ENCODE assay signal across 8 cellular contexts in genomic region chr2:24971300-24971549, GRCh38. TPM values are rescaled to one million over a fixed set of nuclear protein-coding genes. Genes with fewer than 3 reads are reported as not detected.
DNase-seq lines count a peak whose midpoint lies in the region; ATAC-seq and TF ChIP-seq lines count a peak whose summit lies in the region.

No MANE protein-coding gene starts in this region.

- peaks cover 4% of the 10 kb centered on the region for H3K27me3 Mint-ChIP-seq in nephron (ENCODE audit: low read depth)

- no peaks in the 10 kb centered on the region for H3K4me1 ChIP-seq in SJCRH30

- ATAC-seq in activated CD4-positive, CD25-positive, alpha-beta regulatory T cell treated with anti-CD3 and anti-CD28 coated beads, Interleukin-2, amount 50 U/mL, for 24 hours: peak; percentile 0 to 1
- ATAC-seq in HG03521 (IDR thresholded peaks at IDR 0.05; ENCODE audit: unreplicated experiment): no peak

- H3K27me3 ChIP-seq in SJCRH30: no peaks in the 10 kb centered on the region

- peak overlapping the region; percentile 86 for H3K27ac ChIP-seq in SJCRH30

- TF ChIP-seq CTCF in nephron (IDR thresholded peaks at IDR 0.05; ENCODE audit: unreplicated experiment in 3 of 3): no peak

- peaks cover 6% of the 10 kb centered on the region for H3K36me3 ChIP-seq in SJCRH30

- H3K27ac Mint-ChIP-seq in nephron: peak overlapping the region; percentile 100

- peak overlapping the region; percentile 69 for H3K4me3 ChIP-seq in SJCRH30

- peak overlapping the region; percentile 99 to 100 (median 99) for H3K4me3 Mint-ChIP-seq in nephron

- H3K9me3 Mint-ChIP-seq in nephron: no peaks in the 10 kb centered on the region

- H3K4me1 Mint-ChIP-seq in nephron: peaks cover 10% of the 10 kb centered on the region

- H3K9me3 ChIP-seq in SJCRH30 (replicated peaks): no peaks in the 10 kb centered on the region

- peaks cover 10% of the 10 kb centered on the region for H3K36me3 Mint-ChIP-seq in nephron (ENCODE audit: low read depth)

- no peak for DNase-seq in activated CD4-positive, CD25-positive, alpha-beta regulatory T cell (lab: John Stamatoyannopoulos, UW)
- DNase-seq in SJCRH30 (no peak), erythroblast (lab: John Stamatoyannopoulos, UW) (peak; percentile 72 to 81), NCI-H82 treated with DMSO at 0.1 percent for 48 hours (lab: John Stamatoyannopoulos, UW; ENCODE audit: unreplicated experiment) (no peak), GM03348 (ENCODE audit: low spot score) (no peak)

- no peak for TF ChIP-seq POLR2A in erythroblast (IDR thresholded peaks at IDR 0.05; ENCODE audit: low read length)

RNA-seq across cellular contexts. Expression of gene DNAJC27, which starts 0.5 kb away (rescaled TPM):
- 9.2 and 10.5 TPM in 2 replicates for total RNA-seq in SJCRH30 (2014; rRNA removed; shearing (Covaris generic))

RNA-seq across cellular contexts. Expression of gene ADCY3, which starts 51.2 kb away (rescaled TPM):
- total RNA-seq in SJCRH30 (2014; rRNA removed; shearing (Covaris generic)): 73.2 and 73.9 TPM in 2 replicates

Comparison
In these comparisons a context has a peak if more than half of its experiments do, and no peak if none do; other contexts are left out.
1. DNase-seq: peak in erythroblast (2 of 2); none in activated CD4-positive, CD25-positive, alpha-beta regulatory T cell (0 of 4), SJCRH30 (0 of 2), NCI-H82 treated with DMSO at 0.1 percent for 48 hours (single experiment) and GM03348 (single experiment).